2 cellular contexts compared by ENCODE assay signal in the genomic region with DNA sequence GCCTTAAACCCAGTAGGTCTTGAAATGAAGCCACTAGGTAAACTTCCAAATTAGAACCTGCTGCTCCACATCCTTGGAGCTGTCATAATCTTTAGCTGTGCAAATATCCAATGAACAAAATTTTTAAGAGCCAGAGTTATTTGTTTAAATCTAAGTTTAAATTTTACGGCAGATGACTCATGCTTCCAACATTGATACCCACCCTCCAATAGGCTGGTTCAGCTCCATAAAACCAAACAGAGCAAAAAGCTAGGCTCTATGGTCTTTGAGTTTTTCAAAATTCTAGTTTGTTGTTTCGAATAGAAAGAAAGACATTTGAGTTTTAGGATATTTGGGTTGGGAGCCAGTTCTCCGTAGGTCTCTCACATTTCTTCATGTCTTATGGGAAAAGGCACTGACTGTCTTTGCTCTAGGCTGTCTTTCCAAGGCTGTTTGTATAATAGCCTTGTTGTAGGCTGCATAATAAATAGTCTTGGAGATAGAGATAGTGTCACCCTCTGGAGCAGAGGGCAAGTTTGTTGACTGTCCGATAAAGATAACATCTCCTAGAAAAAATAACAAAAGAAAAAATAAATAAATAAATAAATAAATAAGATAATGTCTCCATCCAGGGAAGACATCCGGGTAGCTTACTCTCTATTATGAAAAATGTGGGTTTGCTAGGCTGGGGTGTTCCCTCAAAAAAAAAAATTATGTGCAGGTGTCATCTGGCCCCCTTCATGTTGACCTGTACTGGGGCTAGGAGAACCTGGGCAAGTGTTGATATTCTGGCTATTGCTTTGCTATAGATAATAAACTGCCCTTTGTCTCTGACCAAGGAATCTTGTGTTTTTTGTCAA.
TF ChIP-seq lines count a peak whose summit lies in the region.

No MANE protein-coding gene starts in this region.

TF ChIP-seq in HEK293, 187 proteins besides CTCF, POLR2A, EP300 and RAD21 (continued from another document and continues in another):
- TF ChIP-seq, protein P1, sequence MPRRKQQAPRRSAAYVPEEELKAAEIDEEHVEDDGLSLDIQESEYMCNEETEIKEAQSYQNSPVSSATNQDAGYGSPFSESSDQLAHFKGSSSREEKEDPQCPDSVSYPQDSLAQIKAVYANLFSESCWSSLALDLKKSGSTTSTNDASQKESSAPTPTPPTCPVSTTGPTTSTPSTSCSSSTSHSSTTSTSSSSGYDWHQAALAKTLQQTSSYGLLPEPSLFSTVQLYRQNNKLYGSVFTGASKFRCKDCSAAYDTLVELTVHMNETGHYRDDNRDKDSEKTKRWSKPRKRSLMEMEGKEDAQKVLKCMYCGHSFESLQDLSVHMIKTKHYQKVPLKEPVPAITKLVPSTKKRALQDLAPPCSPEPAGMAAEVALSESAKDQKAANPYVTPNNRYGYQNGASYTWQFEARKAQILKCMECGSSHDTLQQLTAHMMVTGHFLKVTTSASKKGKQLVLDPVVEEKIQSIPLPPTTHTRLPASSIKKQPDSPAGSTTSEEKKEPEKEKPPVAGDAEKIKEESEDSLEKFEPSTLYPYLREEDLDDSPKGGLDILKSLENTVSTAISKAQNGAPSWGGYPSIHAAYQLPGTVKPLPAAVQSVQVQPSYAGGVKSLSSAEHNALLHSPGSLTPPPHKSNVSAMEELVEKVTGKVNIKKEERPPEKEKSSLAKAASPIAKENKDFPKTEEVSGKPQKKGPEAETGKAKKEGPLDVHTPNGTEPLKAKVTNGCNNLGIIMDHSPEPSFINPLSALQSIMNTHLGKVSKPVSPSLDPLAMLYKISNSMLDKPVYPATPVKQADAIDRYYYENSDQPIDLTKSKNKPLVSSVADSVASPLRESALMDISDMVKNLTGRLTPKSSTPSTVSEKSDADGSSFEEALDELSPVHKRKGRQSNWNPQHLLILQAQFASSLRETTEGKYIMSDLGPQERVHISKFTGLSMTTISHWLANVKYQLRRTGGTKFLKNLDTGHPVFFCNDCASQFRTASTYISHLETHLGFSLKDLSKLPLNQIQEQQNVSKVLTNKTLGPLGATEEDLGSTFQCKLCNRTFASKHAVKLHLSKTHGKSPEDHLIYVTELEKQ (tag by site-specific recombination; IDR thresholded peaks at IDR 0.05; ENCODE audit: borderline replicate concordance): no peak
- no peak for TF ChIP-seq RBAK (tag by site-specific recombination; IDR thresholded peaks at IDR 0.05)
- no peak for TF ChIP-seq GLIS1 (tag by site-specific recombination; IDR thresholded peaks at IDR 0.05)
- TF ChIP-seq, protein P2, sequence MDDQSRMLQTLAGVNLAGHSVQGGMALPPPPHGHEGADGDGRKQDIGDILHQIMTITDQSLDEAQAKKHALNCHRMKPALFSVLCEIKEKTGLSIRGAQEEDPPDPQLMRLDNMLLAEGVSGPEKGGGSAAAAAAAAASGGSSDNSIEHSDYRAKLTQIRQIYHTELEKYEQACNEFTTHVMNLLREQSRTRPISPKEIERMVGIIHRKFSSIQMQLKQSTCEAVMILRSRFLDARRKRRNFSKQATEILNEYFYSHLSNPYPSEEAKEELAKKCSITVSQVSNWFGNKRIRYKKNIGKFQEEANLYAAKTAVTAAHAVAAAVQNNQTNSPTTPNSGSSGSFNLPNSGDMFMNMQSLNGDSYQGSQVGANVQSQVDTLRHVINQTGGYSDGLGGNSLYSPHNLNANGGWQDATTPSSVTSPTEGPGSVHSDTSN (CRISPR knock-in tag; IDR thresholded peaks at IDR 0.05): no peak
- TF ChIP-seq ZNF302 (tag by site-specific recombination; IDR thresholded peaks at IDR 0.05; ENCODE audit: low read depth): no peak
- TF ChIP-seq ZEB2 (tag by site-specific recombination; IDR thresholded peaks at IDR 0.05): 0 out of 2 replicates have a peak, but pooled peaks have one; percentile 14
- no peak for TF ChIP-seq ZBTB48 (tag by site-specific recombination; IDR thresholded peaks at IDR 0.05)
- no peak for TF ChIP-seq SALL2 (tag by site-specific recombination; IDR thresholded peaks at IDR 0.05; ENCODE audit: borderline replicate concordance)
- no peak for TF ChIP-seq ZNF621 (tag by site-specific recombination; IDR thresholded peaks at IDR 0.05)
- TF ChIP-seq ZNF248 (tag by site-specific recombination; IDR thresholded peaks at IDR 0.05): no peak
- no peak for TF ChIP-seq ZSCAN23 (tag by site-specific recombination; IDR thresholded peaks at IDR 0.05)
- TF ChIP-seq, protein P3, sequence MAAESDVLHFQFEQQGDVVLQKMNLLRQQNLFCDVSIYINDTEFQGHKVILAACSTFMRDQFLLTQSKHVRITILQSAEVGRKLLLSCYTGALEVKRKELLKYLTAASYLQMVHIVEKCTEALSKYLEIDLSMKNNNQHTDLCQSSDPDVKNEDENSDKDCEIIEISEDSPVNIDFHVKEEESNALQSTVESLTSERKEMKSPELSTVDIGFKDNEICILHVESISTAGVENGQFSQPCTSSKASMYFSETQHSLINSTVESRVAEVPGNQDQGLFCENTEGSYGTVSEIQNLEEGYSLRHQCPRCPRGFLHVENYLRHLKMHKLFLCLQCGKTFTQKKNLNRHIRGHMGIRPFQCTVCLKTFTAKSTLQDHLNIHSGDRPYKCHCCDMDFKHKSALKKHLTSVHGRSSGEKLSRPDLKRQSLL (tag by site-specific recombination; IDR thresholded peaks at IDR 0.05): peak; percentile 82
- TF ChIP-seq ZNF660 (tag by site-specific recombination; IDR thresholded peaks at IDR 0.05): peak; percentile 20; the same call in 1 of the 2 replicates
- no peak for TF ChIP-seq ZNF184 (tag by site-specific recombination; IDR thresholded peaks at IDR 0.05)
- TF ChIP-seq, protein P4, sequence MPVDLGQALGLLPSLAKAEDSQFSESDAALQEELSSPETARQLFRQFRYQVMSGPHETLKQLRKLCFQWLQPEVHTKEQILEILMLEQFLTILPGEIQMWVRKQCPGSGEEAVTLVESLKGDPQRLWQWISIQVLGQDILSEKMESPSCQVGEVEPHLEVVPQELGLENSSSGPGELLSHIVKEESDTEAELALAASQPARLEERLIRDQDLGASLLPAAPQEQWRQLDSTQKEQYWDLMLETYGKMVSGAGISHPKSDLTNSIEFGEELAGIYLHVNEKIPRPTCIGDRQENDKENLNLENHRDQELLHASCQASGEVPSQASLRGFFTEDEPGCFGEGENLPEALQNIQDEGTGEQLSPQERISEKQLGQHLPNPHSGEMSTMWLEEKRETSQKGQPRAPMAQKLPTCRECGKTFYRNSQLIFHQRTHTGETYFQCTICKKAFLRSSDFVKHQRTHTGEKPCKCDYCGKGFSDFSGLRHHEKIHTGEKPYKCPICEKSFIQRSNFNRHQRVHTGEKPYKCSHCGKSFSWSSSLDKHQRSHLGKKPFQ (tag by site-specific recombination; IDR thresholded peaks at IDR 0.05): no peak
- no peak for TF ChIP-seq ZNF624 (tag by site-specific recombination; IDR thresholded peaks at IDR 0.05)
- TF ChIP-seq ZXDB (tag by site-specific recombination; IDR thresholded peaks at IDR 0.05): no peak
- no peak for TF ChIP-seq ZNF48 (tag by site-specific recombination; IDR thresholded peaks at IDR 0.05)

TF ChIP-seq in K562, 482 proteins besides CTCF, POLR2A, EP300 and RAD21 (continued from another document):
- TF ChIP-seq CREBBP (IDR thresholded peaks at IDR 0.05; ENCODE audit: low read depth, low read length): no peak
